In genomic region chr17:68514809-68515208, GRCh38 we compare ENCODE assay signal across 9 cellular contexts. TPM values are rescaled to one million over a fixed set of nuclear protein-coding genes. Genes with fewer than 3 reads are reported as not detected.
DNase-seq lines count a peak whose midpoint lies in the region; ATAC-seq and TF ChIP-seq lines count a peak whose summit lies in the region.
"Had no signal": no experiment of that assay in that cellular context is flagged by ENCODE, and none has a peak within 500 bp of the region (broad histone marks: within the 10 kb centered on the region; RNA-seq: fewer than 3 reads in every experiment).

No MANE protein-coding gene starts in this region.

- peaks cover 0 to 58% of the 10 kb centered on the region in 2 donors for H3K4me1 ChIP-seq in right atrium auricular region
- H3K4me1 ChIP-seq in mammary epithelial cell (ENCODE audit: insufficient read depth, low read length): peaks cover 28% of the 10 kb centered on the region

- H3K36me3 ChIP-seq in right atrium auricular region (peaks cover 42% of the 10 kb centered on the region), mammary epithelial cell (ENCODE audit: insufficient read depth, low read length) (peaks cover 12% of the 10 kb centered on the region)

- in situ Hi-C loops in mammary epithelial cell (cut with MboI; ENCODE audit: low sequenced_read_pairs in 2 of 2): no loop called here

- peak overlapping the region; percentile 97 to 99 for H3K27ac ChIP-seq in right atrium auricular region
- H3K27ac ChIP-seq in mammary epithelial cell (ENCODE audit: insufficient read depth, low read depth, low read length): peak overlapping the region; percentile 95

- WGBS in mammary epithelial cell (ENCODE audit: low coverage, missing lambda C conversion rate): 4% methylated on average over 7 of the region's 7 CpGs

- CTCF ChIA-PET in mammary epithelial cell (lab: Charles Lee; ENCODE audit: low non-redundant PET): no interaction called here

- peak overlapping the region; percentile 91 for H3K4me2 ChIP-seq in mammary epithelial cell (ENCODE audit: insufficient read depth, low read depth, low read length)

- no peak for ATAC-seq in Right ventricle myocardium superior (ENCODE audit: poor library complexity)

- BruUV-seq in mammary epithelial cell (replicated peaks; lab: Mats Ljungman, UMichigan): no TSS peak

- peaks cover 2% of the 10 kb centered on the region for H4K20me1 ChIP-seq in mammary epithelial cell (ENCODE audit: insufficient read depth, low read length)

- H3K4me3 ChIP-seq in right atrium auricular region (peak overlapping the region; percentile 81 to 93), mammary epithelial cell (replicated peaks in 1 of 3; ENCODE audit: insufficient read depth in 1 of 3, low read depth in 2 of 3, low read length in 3 of 3) (peak overlapping the region; percentile 79 to 91 (median 88))

- intact Hi-C loops in Right ventricle myocardium superior (cut with DNase I): loop anchor here (5.0 kb wide), 1 partner anchor 48 kb away; no protein-coding TSS in a partner anchor
- intact Hi-C loops in mammary epithelial cell (cut with micrococcal nuclease): loop anchor here (5.0 kb wide), 1 partner anchor 268 kb away; the partner anchor contains the start of gene AMZ2

- TF ChIP-seq CTCF in right atrium auricular region (IDR thresholded peaks at IDR 0.05): no peak
- no peak for TF ChIP-seq CTCF in mammary epithelial cell (conservative IDR thresholded peaks at IDR 0.05 in 1 of 2, IDR thresholded peaks at IDR 0.05 in 1 of 2; ENCODE audit: extremely low read depth in 1 of 2, insufficient read depth in 1 of 2, low read depth in 1 of 2, low read length in 2 of 2)

- DNase-seq in right atrium auricular region (ENCODE audit: low spot score) (no peak), Right ventricle myocardium superior (no peak), mammary epithelial cell (peak; percentile 77), medulla oblongata (ENCODE audit: extremely low spot score) (peak; percentile 23), NCI-H1694 (lab: John Stamatoyannopoulos, UW) (no peak), DMS79 treated with DMSO at 0.1 percent for 48 hours (lab: John Stamatoyannopoulos, UW) (no peak)
- DNase-seq in stimulated activated CD4-positive, alpha-beta T cell treated with anti-CD3 and anti-CD28 coated beads, Interleukin-4, amount 100 ng/mL, for 24 hours: no peak
- no peak for DNase-seq in activated naive CD4-positive, alpha-beta T cell treated with Interleukin-2 at 50 U/mL for 16 hours
- DNase-seq: NCI-H2171 treated with DMSO at 0.1 percent for 48 hours had no signal

- H2AFZ ChIP-seq in mammary epithelial cell (ENCODE audit: low read depth, low read length): no peak overlapping the region

- H3K27me3 ChIP-seq in right atrium auricular region (no peaks in the 10 kb centered on the region), mammary epithelial cell (ENCODE audit: insufficient read depth, low read length) (no peaks in the 10 kb centered on the region)

- H3K79me2 ChIP-seq in mammary epithelial cell (ENCODE audit: insufficient read depth, low read length): peaks cover 75% of the 10 kb centered on the region

- H3K9ac ChIP-seq in mammary epithelial cell (ENCODE audit: insufficient read depth, low read length): peak overlapping the region; percentile 97

- H3K9me3 ChIP-seq in right atrium auricular region (no peaks in the 10 kb centered on the region), mammary epithelial cell (replicated peaks; ENCODE audit: insufficient read depth, low read length) (no peaks in the 10 kb centered on the region)

- dilution Hi-C loops in mammary epithelial cell (cut with HindIII; ENCODE audit: low sequenced_read_pairs): no loop called here

RNA-seq across cellular contexts. Expression of gene PRKAR1A, which starts 2.6 kb away (rescaled TPM):
- total RNA-seq in right atrium auricular region: 100 to 1,000 TPM; 534 to 672 TPM
- 607 TPM for total RNA-seq in Right ventricle myocardium superior
- 100 to 1,000 TPM; 253 to 261 TPM for total RNA-seq in mammary epithelial cell
- polyA plus RNA-seq in mammary epithelial cell: 129 TPM
- polyA minus RNA-seq in mammary epithelial cell: 360 TPM

RNA-seq across cellular contexts. Expression of gene WIPI1, which starts 57.5 kb away (rescaled TPM):
- total RNA-seq in right atrium auricular region (10 to 100 TPM; 50.3 to 76.2 TPM), Right ventricle myocardium superior (63.7 TPM), mammary epithelial cell (10 to 100 TPM; 44.9 to 79.0 TPM)
- 40.2 TPM for polyA plus RNA-seq in mammary epithelial cell
- 61.3 TPM for polyA minus RNA-seq in mammary epithelial cell

Comparison
In these comparisons a context has a peak if more than half of its experiments do, and no peak if none do; other contexts are left out.
1. DNase-seq: peak in mammary epithelial cell (single experiment) and medulla oblongata (single experiment); none in right atrium auricular region (single experiment), Right ventricle myocardium superior (single experiment), NCI-H1694 (single experiment), stimulated activated CD4-positive, alpha-beta T cell treated with anti-CD3 and anti-CD28 coated beads, Interleukin-4, amount 100 ng/mL, for 24 hours (single experiment), activated naive CD4-positive, alpha-beta T cell treated with Interleukin-2 at 50 U/mL for 16 hours (single experiment) and DMS79 treated with DMSO at 0.1 percent for 48 hours (single experiment).